ENCODE assay signal across 14 cellular contexts in genomic region chr3:81788650-81789049, GRCh38. TPM values are rescaled to one million over a fixed set of nuclear protein-coding genes. Genes with fewer than 3 reads are reported as not detected.
DNase-seq lines count a peak whose midpoint lies in the region; ATAC-seq and TF ChIP-seq lines count a peak whose summit lies in the region.
"Had no signal": no experiment of that assay in that cellular context is flagged by ENCODE, and none has a peak within 500 bp of the region (broad histone marks: within the 10 kb centered on the region; RNA-seq: fewer than 3 reads in every experiment).

No MANE protein-coding gene starts in this region.

- H3K4me1 ChIP-seq in tibial artery = peaks cover 0 to 3% (median 0%) of the 10 kb centered on the region in 4 donors
- H3K4me1 ChIP-seq: body of pancreas, tibial nerve had no signal

- no peak overlapping the region for H3K4me3 Mint-ChIP-seq in MCF 10A (ENCODE audit: unreplicated experiment)
- H3K4me3 Mint-ChIP-seq: T-helper 17 cell had no signal

- H3K27ac ChIP-seq in tibial artery = no peak overlapping the region
- H3K27ac ChIP-seq: body of pancreas, epithelial cell of prostate, tibial nerve had no signal

- POLR2A ChIA-PET in MCF 10A (lab: Yijun Ruan, JAX) = no interaction called here

- no peak overlapping the region for H3K27ac Mint-ChIP-seq in MCF 10A (ENCODE audit: low read depth, unreplicated experiment)
- H3K27ac Mint-ChIP-seq: T-helper 17 cell had no signal

- no peaks in the 10 kb centered on the region for H3K4me1 Mint-ChIP-seq in MCF 10A (ENCODE audit: insufficient read depth, unreplicated experiment)
- H3K4me1 Mint-ChIP-seq: T-helper 17 cell had no signal

- BruUV-seq in MCF 10A (replicated peaks; lab: Mats Ljungman, UMichigan) = no TSS peak

- ATAC-seq in GM19455 (IDR thresholded peaks at IDR 0.05; ENCODE audit: unreplicated experiment) = peak; percentile 67
- peak; percentile 50 for ATAC-seq in HG02943 (IDR thresholded peaks at IDR 0.05; ENCODE audit: low read depth, unreplicated experiment)
- ATAC-seq: body of pancreas, T-helper 17 cell had no signal

- no peaks in the 10 kb centered on the region for H3K36me3 ChIP-seq in tibial artery
- H3K36me3 ChIP-seq: tibial nerve had no signal

- CTCF ChIA-PET in MCF 10A (lab: Yijun Ruan, JAX) = interaction anchor here (1.3 kb wide), 1 partner anchor 10 kb away, joined by 3 read pairs; no protein-coding TSS in a partner anchor

- DNase-seq in GM12865 (ENCODE audit: low read depth) = peak; percentile 55
- peak; percentile 24 for DNase-seq in OCI-M1 (lab: John Stamatoyannopoulos, UW)
- no peak for DNase-seq in tibial artery
- no peak for DNase-seq in stimulated activated CD4-positive, alpha-beta T cell treated with anti-CD3 and anti-CD28 coated beads, Interleukin-4, amount 100 ng/mL, for 1 hour
- DNase-seq in MCF 10A (ENCODE audit: unreplicated experiment) = no peak
- DNase-seq in midbrain (lab: John Stamatoyannopoulos, UW) = no peak
- DNase-seq: body of pancreas, GDM1, NCI-H1092 treated with DMSO at 0.1 percent for 48 hours, T-helper 17 cell had no signal

- TF ChIP-seq CTCF in GM12865 (IDR thresholded peaks at IDR 0.05; ENCODE audit: insufficient read depth, low read depth, low read length, missing control alignments) = no peak
- no peak for TF ChIP-seq CTCF in tibial artery (IDR thresholded peaks at IDR 0.05)
- TF ChIP-seq CTCF in MCF 10A (IDR thresholded peaks at IDR 0.05; ENCODE audit: unreplicated experiment) = no peak

- H3K27me3 Mint-ChIP-seq in MCF 10A (ENCODE audit: insufficient read depth, unreplicated experiment) = no peaks in the 10 kb centered on the region

- no peaks in the 10 kb centered on the region for H3K36me3 Mint-ChIP-seq in MCF 10A (ENCODE audit: insufficient read depth, unreplicated experiment)

- no peaks in the 10 kb centered on the region for H3K9me3 ChIP-seq in tibial artery
- H3K9me3 ChIP-seq: body of pancreas, tibial nerve had no signal

- H3K9me3 Mint-ChIP-seq in MCF 10A (ENCODE audit: unreplicated experiment) = no peaks in the 10 kb centered on the region

- H3K4me3 ChIP-seq in GM12865 (ENCODE audit: low read depth, low read length) (no peak overlapping the region), tibial artery (no peak overlapping the region)
- H3K4me3 ChIP-seq: body of pancreas, tibial nerve had no signal

- intact Hi-C loops in tibial artery (cut with DNase I; ENCODE audit: low total_unique reads) (no loop called here), MCF 10A (cut with micrococcal nuclease) (no loop called here)

- no peaks in the 10 kb centered on the region for H3K27me3 ChIP-seq in tibial artery
- H3K27me3 ChIP-seq: body of pancreas, tibial nerve had no signal

RNA-seq across cellular contexts. Expression of gene GBE1, which starts 27.2 kb away (rescaled TPM):
- 41.8 and 58.1 TPM in 2 replicates for total RNA-seq in MCF 10A (2022)

Comparison
In these comparisons a context has a peak if more than half of its experiments do, and no peak if none do; other contexts are left out.
1. DNase-seq: peak in GM12865 (single experiment) and OCI-M1 (single experiment); none in tibial artery (0 of 2), stimulated activated CD4-positive, alpha-beta T cell treated with anti-CD3 and anti-CD28 coated beads, Interleukin-4, amount 100 ng/mL, for 1 hour (single experiment), MCF 10A (single experiment) and midbrain (single experiment).